In genomic region chr13:49373699-49374098, GRCh38 we compare ENCODE assay signal across 23 cellular contexts.
DNase-seq lines count a peak whose midpoint lies in the region; ATAC-seq and TF ChIP-seq lines count a peak whose summit lies in the region.
"Had no signal": no experiment of that assay in that cellular context is flagged by ENCODE, and none has a peak within 500 bp of the region (broad histone marks: within the 10 kb centered on the region; RNA-seq: fewer than 3 reads in every experiment).

No MANE protein-coding gene starts in this region.

- no peak for DNase-seq in HFFc6
- no peak for DNase-seq in ascending aorta (ENCODE audit: low spot score in 2 of 2)
- peak; percentile 15 for DNase-seq in left kidney (ENCODE audit: low read depth, low spot score)
- no peak for DNase-seq in thoracic aorta (ENCODE audit: low spot score)
- no peak for DNase-seq in posterior cingulate gyrus
- no peak for DNase-seq in AG08396 (ENCODE audit: low spot score)
- no peak for DNase-seq in NCI-H774 (lab: John Stamatoyannopoulos, UW)
- DNase-seq: activated CD4-positive, alpha-beta T cell treated with anti-CD3 and anti-CD28 coated beads for 36 hours; CD8-positive, alpha-beta memory T cell; foreskin keratinocyte; hippocampal formation; islet precursor cell; NCI-H1105 treated with DMSO at 0.1 percent for 48 hours; NCI-H2081 treated with DMSO at 0.1 percent for 48 hours; NCI-H510A; ovary; SW 1271 had no signal

- H3K4me1 ChIP-seq in ascending aorta: peaks cover 0 to 13% of the 10 kb centered on the region in 2 donors
- peaks cover 24 to 31% of the 10 kb centered on the region in 2 donors for H3K4me1 ChIP-seq in thoracic aorta (ENCODE audit: control insufficient read depth in 1 of 2, low read depth in 2 of 2)
- H3K4me1 ChIP-seq: HAP-1 had no signal

- no peaks in the 10 kb centered on the region for H3K36me3 Mint-ChIP-seq in HFFc6 (ENCODE audit: low read depth)
- H3K36me3 Mint-ChIP-seq: stimulated activated effector memory CD8-positive, alpha-beta T cell treated with anti-CD3 and anti-CD28 coated beads, Interleukin-12 subunit alpha, Interleukin-12 subunit beta, amount 100 ng/mL, for 72 hours had no signal

- H3K4me1 Mint-ChIP-seq in HFFc6 (ENCODE audit: low read depth): peaks cover 27% of the 10 kb centered on the region
- H3K4me1 Mint-ChIP-seq: stimulated activated effector memory CD8-positive, alpha-beta T cell treated with anti-CD3 and anti-CD28 coated beads, Interleukin-12 subunit alpha, Interleukin-12 subunit beta, amount 100 ng/mL, for 72 hours had no signal

- peak overlapping the region; percentile 21; the same call in 1 of the 2 replicates for H3K4me3 Mint-ChIP-seq in HFFc6
- H3K4me3 Mint-ChIP-seq: activated CD4-positive, alpha-beta T cell treated with anti-CD3 and anti-CD28 coated beads for 36 hours; activated naive CD8-positive, alpha-beta T cell; activated T-helper 1 cell treated with anti-CD3 and anti-CD28 coated beads, Interleukin-12 subunit alpha, Interleukin-12 subunit beta, Interleukin-2, Interleukin-4 antibody, amounts not matched to agents 30 ng/mL and 10 ng/mL and 1 ng/mL, durations not matched to agents 14 hours and 24 hours and 36 hours; CD8-positive, alpha-beta memory T cell; dendritic cell treated with granulocyte-macrophage colony-stimulating factor and Interleukin-4, amounts not matched to agents 40 ng/mL and 50 ng/mL, for 4 days; stimulated activated effector memory CD8-positive, alpha-beta T cell treated with anti-CD3 and anti-CD28 coated beads, Interleukin-12 subunit alpha, Interleukin-12 subunit beta, amount 100 ng/mL, for 72 hours had no signal

- no peaks in the 10 kb centered on the region for H3K9me3 ChIP-seq in ascending aorta
- no peaks in the 10 kb centered on the region for H3K9me3 ChIP-seq in thoracic aorta
- H3K9me3 ChIP-seq: HAP-1, ovary had no signal

- intact Hi-C loops in ascending aorta (cut with DNase I) (no loop called here), posterior cingulate gyrus (cut with DNase I) (no loop called here)

- H3K27ac ChIP-seq in ascending aorta: peak overlapping the region; percentile 28 to 50
- no peak overlapping the region for H3K27ac ChIP-seq in thoracic aorta
- H3K27ac ChIP-seq: foreskin keratinocyte had no signal

- H3K27me3 ChIP-seq in ascending aorta (no peaks in the 10 kb centered on the region), thoracic aorta (replicated peaks; ENCODE audit: insufficient read depth) (no peaks in the 10 kb centered on the region)
- H3K27me3 ChIP-seq: foreskin keratinocyte, ovary had no signal

- peaks cover 14% of the 10 kb centered on the region for H3K27me3 Mint-ChIP-seq in HFFc6 (ENCODE audit: insufficient read depth)
- H3K27me3 Mint-ChIP-seq: dendritic cell treated with granulocyte-macrophage colony-stimulating factor and Interleukin-4, amounts not matched to agents 40 ng/mL and 50 ng/mL, for 4 days had no signal

- H3K36me3 ChIP-seq in ascending aorta: peaks cover 0 to 6% of the 10 kb centered on the region in 2 donors
- H3K36me3 ChIP-seq in thoracic aorta: no peaks in the 10 kb centered on the region
- H3K36me3 ChIP-seq: HAP-1, ovary had no signal

- H3K9me3 Mint-ChIP-seq in HFFc6: no peaks in the 10 kb centered on the region; the same call in 1 of the 2 replicates
- H3K9me3 Mint-ChIP-seq: activated T-helper 1 cell treated with anti-CD3 and anti-CD28 coated beads, Interleukin-12 subunit alpha, Interleukin-12 subunit beta, Interleukin-2, Interleukin-4 antibody, amounts not matched to agents 30 ng/mL and 10 ng/mL and 1 ng/mL, durations not matched to agents 14 hours and 24 hours and 36 hours; CD8-positive, alpha-beta memory T cell; dendritic cell treated with granulocyte-macrophage colony-stimulating factor and Interleukin-4, amounts not matched to agents 40 ng/mL and 50 ng/mL, for 4 days; stimulated activated effector memory CD8-positive, alpha-beta T cell treated with anti-CD3 and anti-CD28 coated beads, Interleukin-12 subunit alpha, Interleukin-12 subunit beta, amount 100 ng/mL, for 72 hours had no signal

- TF ChIP-seq CTCF in HFFc6 (IDR thresholded peaks at IDR 0.05) (no peak), ascending aorta (IDR thresholded peaks at IDR 0.05) (no peak), thoracic aorta (IDR thresholded peaks at IDR 0.05) (no peak)

- H3K27ac Mint-ChIP-seq in HFFc6: no peak overlapping the region
- H3K27ac Mint-ChIP-seq: activated CD4-positive, alpha-beta T cell treated with anti-CD3 and anti-CD28 coated beads for 36 hours; activated naive CD8-positive, alpha-beta T cell; CD8-positive, alpha-beta memory T cell; dendritic cell treated with granulocyte-macrophage colony-stimulating factor and Interleukin-4, amounts not matched to agents 40 ng/mL and 50 ng/mL, for 4 days; stimulated activated effector memory CD8-positive, alpha-beta T cell treated with anti-CD3 and anti-CD28 coated beads, Interleukin-12 subunit alpha, Interleukin-12 subunit beta, amount 100 ng/mL, for 72 hours had no signal

- H3K4me3 ChIP-seq in ascending aorta: no peak overlapping the region
- H3K4me3 ChIP-seq in thoracic aorta: no peak overlapping the region
- H3K4me3 ChIP-seq: HAP-1, ovary had no signal

- peak; percentile 28 for ATAC-seq in thoracic aorta (ENCODE audit: insufficient number of reproducible peaks, low FRiP score, low read depth)
- ATAC-seq: activated CD4-positive, alpha-beta T cell treated with anti-CD3 and anti-CD28 coated beads for 36 hours; foreskin keratinocyte; sciatic nerve; stimulated activated effector memory CD8-positive, alpha-beta T cell treated with anti-CD3 and anti-CD28 coated beads, Interleukin-12 subunit alpha, Interleukin-12 subunit beta, amount 100 ng/mL, for 72 hours had no signal

Comparison
In these comparisons a context has a peak if more than half of its experiments do, and no peak if none do; other contexts are left out.
1. H3K27ac ChIP-seq: peak in ascending aorta (2 of 2); none in thoracic aorta (0 of 2).